In the genomic region with DNA sequence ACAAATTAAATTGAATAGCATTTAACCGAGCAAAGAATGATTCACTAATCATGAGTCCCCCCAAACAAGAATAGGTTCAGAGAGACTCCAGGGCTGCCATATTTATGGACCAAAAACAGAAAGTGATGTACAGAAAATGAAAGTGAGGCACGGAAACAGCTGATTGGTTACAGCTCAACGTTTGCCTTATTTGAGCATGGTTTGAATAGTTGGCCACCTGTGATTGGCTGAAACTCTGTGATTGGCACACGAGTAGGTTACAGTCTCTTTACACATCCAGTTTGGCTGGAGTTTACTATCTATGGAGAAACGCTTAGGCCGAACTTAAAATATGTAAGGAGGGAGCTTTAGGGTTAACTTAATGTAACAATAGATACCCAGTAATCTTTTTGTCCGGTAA, we compare ENCODE assay signal across 25 cellular contexts. TPM values are rescaled to one million over a fixed set of nuclear protein-coding genes. Genes with fewer than 3 reads are reported as not detected.
"Had no signal": no experiment of that assay in that cellular context is flagged by ENCODE, and none has a peak within 500 bp of the region (broad histone marks: within the 10 kb centered on the region; RNA-seq: fewer than 3 reads in every experiment).

No MANE protein-coding gene starts in this region.

- ATAC-seq: activated CD8-positive, alpha-beta memory T cell treated with anti-CD3 and anti-CD28 coated beads, Interleukin-2, amount 10 ng/mL, durations not matched to agents 7 days and 5 days; T-cell had no signal

- DNase-seq: activated B cell treated with CpG ODN at 0.5 μM for 24 hours; activated CD4-positive, alpha-beta T cell treated with anti-CD3 and anti-CD28 coated beads for 1 hour; activated CD4-positive, alpha-beta T cell treated with anti-CD3 and anti-CD28 coated beads, Interleukin-2, amount 10 ng/mL, durations not matched to agents 24 days and 14 days; activated CD4-positive, alpha-beta T cell treated with anti-CD3 and anti-CD28 coated beads, Interleukin-2, amount 50 U/mL, for 48 hours; activated CD8-positive, alpha-beta memory T cell treated with anti-CD3 and anti-CD28 coated beads, Interleukin-2, amount 10 ng/mL, durations not matched to agents 7 days and 5 days; activated effector memory CD4-positive, alpha-beta T cell treated with Interleukin-2 at 50 U/mL for 16 hours; activated naive CD4-positive, alpha-beta T cell; activated T-cell treated with anti-CD3 and anti-CD28 coated beads, Interleukin-2, amount 50 U/mL, for 24 hours; aorta; caudate nucleus; MG63; NCI-H146; NCI-H187 treated with DMSO at 0.1 percent for 48 hours; NCI-H2171; NCI-H2227 treated with DMSO at 0.1 percent for 48 hours; NCI-H774; Right ventricle myocardium superior; SJCRH30; T-cell; T-helper 2 cell; T1000 had no signal

- H3K4me1 ChIP-seq: breast epithelium, SJCRH30 had no signal

- H3K27ac ChIP-seq: breast epithelium, RWPE1, SJCRH30 had no signal

- H3K36me3 ChIP-seq: breast epithelium, MG63, SJCRH30 had no signal

- H3K4me3 ChIP-seq: breast epithelium, MG63, SJCRH30 had no signal

- FAIRE-seq: TTC549 had no signal

- H3K9me3 ChIP-seq: breast epithelium, MG63, SJCRH30 had no signal

RNA-seq across cellular contexts. Expression of a gene that starts 27.0 kb away (rescaled TPM):
- total RNA-seq: activated B cell treated with CpG ODN at 0.5 μM for 24 hours; activated CD4-positive, alpha-beta T cell treated with anti-CD3 and anti-CD28 coated beads, Interleukin-2, amount 10 ng/mL, durations not matched to agents 24 days and 14 days; activated CD8-positive, alpha-beta memory T cell treated with anti-CD3 and anti-CD28 coated beads, Interleukin-2, amount 10 ng/mL, durations not matched to agents 7 days and 5 days; aorta; breast epithelium; OCI-LY7; Right ventricle myocardium superior; T-cell had no signal
- polyA plus RNA-seq: aorta had no signal

RNA-seq across cellular contexts. Expression of a gene that starts 35.1 kb away (rescaled TPM):
- polyA plus RNA-seq: aorta had no signal
